In genomic region chr2:16177671-16178180, GRCh38 we compare ENCODE assay signal across 35 cellular contexts.
"Had no signal": no experiment of that assay in that cellular context is flagged by ENCODE, and none has a peak within 500 bp of the region (broad histone marks: within the 10 kb centered on the region; RNA-seq: fewer than 3 reads in every experiment).

No MANE protein-coding gene starts in this region.

- H3K36me3 ChIP-seq: MG63 had no signal

- H3K9me3 ChIP-seq: MG63 had no signal

- H3K27me3 ChIP-seq: MG63 had no signal

- H3K4me3 ChIP-seq: MG63 had no signal

- DNase-seq: Karpas-422, Kasumi-1, MG63, MM.1S, MV-4-11, NCI-H1048, NCI-H1092, NCI-H1092 treated with DMSO at 0.1 percent for 48 hours, NCI-H1105, NCI-H1105 treated with DMSO at 0.1 percent for 48 hours, NCI-H1417, NCI-H1417 treated with DMSO at 0.1 percent for 48 hours, NCI-H1436, NCI-H1436 treated with DMSO at 0.1 percent for 48 hours, NCI-H146, NCI-H1694, NCI-H1694 treated with DMSO at 0.1 percent for 48 hours, NCI-H187, NCI-H187 treated with DMSO at 0.1 percent for 48 hours, NCI-H1930, NCI-H2029, NCI-H2029 treated with DMSO at 0.1 percent for 48 hours, NCI-H2081, NCI-H2081 treated with DMSO at 0.1 percent for 48 hours, NCI-H2107, NCI-H2171, NCI-H2171 treated with DMSO at 0.1 percent for 48 hours, NCI-H2227 treated with DMSO at 0.1 percent for 48 hours, NCI-H226, NCI-H345, NCI-H446, NCI-H446 treated with DMSO at 0.1 percent for 48 hours, NCI-H510A, NCI-H510A treated with DMSO at 0.1 percent for 48 hours, NCI-H524 had no signal
